Comparison of ENCODE assay signal across 11 cellular contexts in the genomic region with DNA sequence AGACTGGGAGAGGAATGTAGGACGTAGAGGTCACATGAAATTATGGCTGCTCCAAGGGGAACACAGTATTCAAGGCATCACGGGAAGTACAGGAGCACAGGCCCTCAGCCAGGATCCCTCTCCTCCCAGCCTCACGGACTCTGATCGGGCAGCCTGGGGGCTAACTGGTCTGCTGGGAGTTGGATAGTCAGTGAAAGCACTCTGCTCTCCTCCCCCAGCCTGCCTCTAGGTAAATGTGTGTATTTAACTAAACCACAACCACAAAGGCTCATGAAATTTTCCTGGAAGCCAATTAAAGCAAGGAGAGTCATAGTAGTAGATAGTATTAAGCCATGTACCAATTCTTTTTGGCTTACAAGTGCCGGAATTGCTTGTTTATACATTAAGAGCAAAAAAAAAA.
DNase-seq lines count a peak whose midpoint lies in the region; ATAC-seq and TF ChIP-seq lines count a peak whose summit lies in the region.
"Had no signal": no experiment of that assay in that cellular context is flagged by ENCODE, and none has a peak within 500 bp of the region (broad histone marks: within the 10 kb centered on the region; RNA-seq: fewer than 3 reads in every experiment).

No MANE protein-coding gene starts in this region.

- DNase-seq in amniotic epithelial cell (ENCODE audit: low read depth) (peak; percentile 93), mesendoderm (peak; percentile 29), CD14-positive monocyte (ENCODE audit: low spot score) (no peak), mucosa of gallbladder (ENCODE audit: low spot score) (no peak)
- DNase-seq in activated T-helper 1 cell treated with anti-CD3 and anti-CD28 coated beads, Interleukin-12 subunit alpha, Interleukin-12 subunit beta, Interleukin-2, Interleukin-4 antibody, amounts not matched to agents 30 ng/mL and 10 ng/mL and 1 ng/mL, durations not matched to agents 14 hours and 24 hours and 36 hours (ENCODE audit: low spot score) = no peak
- DNase-seq: DMS 273 treated with DMSO at 0.1 percent for 48 hours, NCI-H524 had no signal

- H2AK5ac ChIP-seq in mesendoderm (ENCODE audit: low read length) = no peak overlapping the region

- no peaks in the 10 kb centered on the region for H3K36me3 Mint-ChIP-seq in CD14-positive monocyte
- H3K36me3 Mint-ChIP-seq in activated T-helper 1 cell treated with anti-CD3 and anti-CD28 coated beads, Interleukin-12 subunit alpha, Interleukin-12 subunit beta, Interleukin-2, Interleukin-4 antibody, amounts not matched to agents 30 ng/mL and 10 ng/mL and 1 ng/mL, durations not matched to agents 14 hours and 24 hours and 36 hours (ENCODE audit: low read depth) = no peaks in the 10 kb centered on the region

- H2BK5ac ChIP-seq in mesendoderm (ENCODE audit: low read length) = no peak overlapping the region

- ATAC-seq in HG03175 (IDR thresholded peaks at IDR 0.05; ENCODE audit: unreplicated experiment) = no peak

- peak overlapping the region; percentile 11 for H3K56ac ChIP-seq in mesendoderm (ENCODE audit: low read length)

- no peaks in the 10 kb centered on the region for H3K79me2 ChIP-seq in mesendoderm (ENCODE audit: control insufficient read depth, insufficient read depth, low read length)

- H3K4ac ChIP-seq in mesendoderm (ENCODE audit: low read depth, low read length) = no peak overlapping the region

- no peaks in the 10 kb centered on the region for H3K36me3 ChIP-seq in BLaER1 treated with 17β-estradiol and CSF1 and Interleukin-3, amounts not matched to agents 10 nM and 100 nM
- H3K36me3 ChIP-seq in HUES6 (ENCODE audit: control insufficient read depth, insufficient read depth, low read length) = no peaks in the 10 kb centered on the region
- H3K36me3 ChIP-seq in mesendoderm (ENCODE audit: control insufficient read depth, insufficient read depth, low read length) = no peaks in the 10 kb centered on the region

- no peaks in the 10 kb centered on the region for H4K20me1 ChIP-seq in BLaER1 treated with 17β-estradiol and CSF1 and Interleukin-3, amounts not matched to agents 10 nM and 100 nM

- no peak overlapping the region for H3K23ac ChIP-seq in mesendoderm (ENCODE audit: low read length)

- peaks cover 4 to 21% (median 13%) of the 10 kb centered on the region in 11 experiments; a peak in 12 of 22 replicates for H3K9me3 ChIP-seq in BLaER1 treated with 17β-estradiol and CSF1 and Interleukin-3, amounts not matched to agents 10 nM and 100 nM (replicated peaks in 1 of 11)
- H3K9me3 ChIP-seq in HUES6 (ENCODE audit: control insufficient read depth, insufficient read depth, low read depth, low read length) = 0 out of 2 replicates have a peak, but pooled peaks cover 6% of the 10 kb centered on the region

- H3K4me1 ChIP-seq in BLaER1 treated with 17β-estradiol and CSF1 and Interleukin-3, amounts not matched to agents 10 nM and 100 nM = peaks cover 44 to 64% (median 57%) of the 10 kb centered on the region in 10 experiments
- H3K4me1 ChIP-seq in HUES6 (ENCODE audit: control insufficient read depth, insufficient read depth, low read length) (peaks cover 27% of the 10 kb centered on the region), mesendoderm (ENCODE audit: control insufficient read depth, low read depth, low read length) (no peaks in the 10 kb centered on the region)

- no peak overlapping the region for H3K4me3 Mint-ChIP-seq in CD14-positive monocyte
- H3K4me3 Mint-ChIP-seq in activated T-helper 1 cell treated with anti-CD3 and anti-CD28 coated beads, Interleukin-12 subunit alpha, Interleukin-12 subunit beta, Interleukin-2, Interleukin-4 antibody, amounts not matched to agents 30 ng/mL and 10 ng/mL and 1 ng/mL, durations not matched to agents 14 hours and 24 hours and 36 hours = no peak overlapping the region
- H3K4me3 Mint-ChIP-seq: dendritic cell treated with granulocyte-macrophage colony-stimulating factor and Interleukin-4, amounts not matched to agents 40 ng/mL and 50 ng/mL, for 4 days had no signal

- no peaks in the 10 kb centered on the region for H3K79me1 ChIP-seq in mesendoderm (ENCODE audit: low read length)

- H3K4me2 ChIP-seq in BLaER1 treated with 17β-estradiol and CSF1 and Interleukin-3, amounts not matched to agents 10 nM and 100 nM = peak overlapping the region; percentile 50 to 74 (median 68)
- no peak overlapping the region for H3K4me2 ChIP-seq in mesendoderm (ENCODE audit: low read length)

- peaks cover 0 to 3% (median 0%) of the 10 kb centered on the region in 3 donors for H3K27me3 Mint-ChIP-seq in CD14-positive monocyte (ENCODE audit: low read depth in 3 of 3)
- no peaks in the 10 kb centered on the region for H3K27me3 Mint-ChIP-seq in activated T-helper 1 cell treated with anti-CD3 and anti-CD28 coated beads, Interleukin-12 subunit alpha, Interleukin-12 subunit beta, Interleukin-2, Interleukin-4 antibody, amounts not matched to agents 30 ng/mL and 10 ng/mL and 1 ng/mL, durations not matched to agents 14 hours and 24 hours and 36 hours (ENCODE audit: insufficient read depth)
- H3K27me3 Mint-ChIP-seq: dendritic cell treated with granulocyte-macrophage colony-stimulating factor and Interleukin-4, amounts not matched to agents 40 ng/mL and 50 ng/mL, for 4 days had no signal

- no peak overlapping the region; a peak in 1 of 22 replicates for H3K9ac ChIP-seq in BLaER1 treated with 17β-estradiol and CSF1 and Interleukin-3, amounts not matched to agents 10 nM and 100 nM
- H3K9ac ChIP-seq in HUES6 (ENCODE audit: low read length) = peak overlapping the region; percentile 55
- H3K9ac ChIP-seq in mesendoderm (ENCODE audit: low read length) = no peak overlapping the region

- no peak overlapping the region for H2BK15ac ChIP-seq in mesendoderm (replicated peaks; ENCODE audit: low read depth)

- H3K4me3 ChIP-seq in BLaER1 treated with 17β-estradiol and CSF1 and Interleukin-3, amounts not matched to agents 10 nM and 100 nM = no peak overlapping the region
- H3K4me3 ChIP-seq in HUES6 (ENCODE audit: low read depth, low read length) (no peak overlapping the region), mesendoderm (ENCODE audit: low read length) (no peak overlapping the region)

- no peak overlapping the region for H2BK120ac ChIP-seq in mesendoderm (ENCODE audit: low read depth, low read length)

- peak overlapping the region in 1 of 11 experiments; percentile 10; a peak in 1 of 22 replicates for H3K27ac ChIP-seq in BLaER1 treated with 17β-estradiol and CSF1 and Interleukin-3, amounts not matched to agents 10 nM and 100 nM
- H3K27ac ChIP-seq in HUES6 (ENCODE audit: low read depth, low read length) (no peak overlapping the region; the same call in 1 of the 2 replicates), mesendoderm (ENCODE audit: low read depth, low read length) (no peak overlapping the region)

- TF ChIP-seq CTCF in CD14-positive monocyte (IDR thresholded peaks at IDR 0.05) = no peak

- H3K27me3 ChIP-seq in BLaER1 treated with 17β-estradiol and CSF1 and Interleukin-3, amounts not matched to agents 10 nM and 100 nM = 0 out of 22 replicates have a peak, but pooled peaks cover 0 to 5% (median 0%) of the 10 kb centered on the region in 11 experiments
- H3K27me3 ChIP-seq in HUES6 (ENCODE audit: control insufficient read depth, insufficient read depth, low read length) (no peaks in the 10 kb centered on the region), mesendoderm (ENCODE audit: insufficient read depth, low read length, poor library complexity) (no peaks in the 10 kb centered on the region)

- WGBS in mesendoderm (ENCODE audit: extremely low coverage, insufficient coverage, low lambda C conversion rate) = no CpG with 5 or more reads among the region's 5 CpGs

- intact Hi-C loops in CD14-positive monocyte (cut with micrococcal nuclease) = no loop called here
- intact Hi-C loops in activated T-helper 1 cell treated with anti-CD3 and anti-CD28 coated beads, Interleukin-12 subunit alpha, Interleukin-12 subunit beta, Interleukin-2, Interleukin-4 antibody, amounts not matched to agents 30 ng/mL and 10 ng/mL and 1 ng/mL, durations not matched to agents 14 hours and 24 hours and 36 hours (cut with micrococcal nuclease) = no loop called here

- H3K9me3 Mint-ChIP-seq in CD14-positive monocyte = peaks cover 3 to 10% (median 6%) of the 10 kb centered on the region in 7 donors
- H3K9me3 Mint-ChIP-seq in activated T-helper 1 cell treated with anti-CD3 and anti-CD28 coated beads, Interleukin-12 subunit alpha, Interleukin-12 subunit beta, Interleukin-2, Interleukin-4 antibody, amounts not matched to agents 30 ng/mL and 10 ng/mL and 1 ng/mL, durations not matched to agents 14 hours and 24 hours and 36 hours = peaks cover 4% of the 10 kb centered on the region

- no peak overlapping the region for H3K27ac Mint-ChIP-seq in CD14-positive monocyte
- no peak overlapping the region for H3K27ac Mint-ChIP-seq in activated T-helper 1 cell treated with anti-CD3 and anti-CD28 coated beads, Interleukin-12 subunit alpha, Interleukin-12 subunit beta, Interleukin-2, Interleukin-4 antibody, amounts not matched to agents 30 ng/mL and 10 ng/mL and 1 ng/mL, durations not matched to agents 14 hours and 24 hours and 36 hours
- H3K27ac Mint-ChIP-seq: dendritic cell treated with granulocyte-macrophage colony-stimulating factor and Interleukin-4, amounts not matched to agents 40 ng/mL and 50 ng/mL, for 4 days had no signal

- no peak overlapping the region for H4K5ac ChIP-seq in mesendoderm (ENCODE audit: low read length)

- H3K4me1 Mint-ChIP-seq in CD14-positive monocyte = no peaks in the 10 kb centered on the region
- H3K4me1 Mint-ChIP-seq in activated T-helper 1 cell treated with anti-CD3 and anti-CD28 coated beads, Interleukin-12 subunit alpha, Interleukin-12 subunit beta, Interleukin-2, Interleukin-4 antibody, amounts not matched to agents 30 ng/mL and 10 ng/mL and 1 ng/mL, durations not matched to agents 14 hours and 24 hours and 36 hours (ENCODE audit: low read depth) = no peaks in the 10 kb centered on the region

- H4K8ac ChIP-seq in mesendoderm (ENCODE audit: low read depth, low read length) = no peak overlapping the region

- no peak overlapping the region for H3K18ac ChIP-seq in mesendoderm (ENCODE audit: low read length)

Comparison
In these comparisons a context has a peak if more than half of its experiments do, and no peak if none do; other contexts are left out.
1. DNase-seq: peak in amniotic epithelial cell (single experiment) and mesendoderm (single experiment); none in CD14-positive monocyte (single experiment), activated T-helper 1 cell treated with anti-CD3 and anti-CD28 coated beads, Interleukin-12 subunit alpha, Interleukin-12 subunit beta, Interleukin-2, Interleukin-4 antibody, amounts not matched to agents 30 ng/mL and 10 ng/mL and 1 ng/mL, durations not matched to agents 14 hours and 24 hours and 36 hours (single experiment) and mucosa of gallbladder (single experiment).